In genomic region chr5:17405976-17406876, GRCh38 we compare ENCODE assay signal across 1 cellular context.
TF ChIP-seq lines count a peak whose summit lies in the region.

No MANE protein-coding gene starts in this region.

TF ChIP-seq in H1, 55 proteins besides CTCF, POLR2A, EP300 and RAD21 (continued from another document):
- TF ChIP-seq CHD7 (IDR thresholded peaks at IDR 0.05; ENCODE audit: insufficient replicate concordance, low read length) (no peak), RXRA (IDR thresholded peaks at IDR 0.05; ENCODE audit: insufficient read depth, low read depth, low read length) (no peak), KDM5A (IDR thresholded peaks at IDR 0.05; ENCODE audit: low read length) (no peak), KDM1A (IDR thresholded peaks at IDR 0.05; ENCODE audit: borderline replicate concordance, low read length) (no peak), ASH2L (IDR thresholded peaks at IDR 0.05; ENCODE audit: low read length) (no peak), TAF1 (IDR thresholded peaks at IDR 0.05; ENCODE audit: low read depth, low read length) (no peak), ATF2 (IDR thresholded peaks at IDR 0.05; ENCODE audit: low read length) (no peak), CBX5 (IDR thresholded peaks at IDR 0.05; ENCODE audit: low read depth, low read length) (no peak)
